ENCODE assay signal across 10 cellular contexts in genomic region chrX:30831082-30831481, GRCh38. TPM values are rescaled to one million over a fixed set of nuclear protein-coding genes. Genes with fewer than 3 reads are reported as not detected.
A peak's percentile ranks its signal among the peaks of the same experiment; 100 is the strongest.
DNase-seq lines count a peak whose midpoint lies in the region; ATAC-seq, FAIRE-seq and TF ChIP-seq lines count a peak whose summit lies in the region.
"Had no signal": no experiment of that assay in that cellular context is flagged by ENCODE, and none has a peak within 500 bp of the region (broad histone marks: within the 10 kb centered on the region; RNA-seq: fewer than 3 reads in every experiment).

No MANE protein-coding gene starts in this region.

- no peak overlapping the region for H3K27ac Mint-ChIP-seq in progenitor cell of endocrine pancreas
- no peak overlapping the region for H3K27ac Mint-ChIP-seq in chondrocyte (ENCODE audit: unreplicated experiment)

- peak; percentile 81 for FAIRE-seq in GM19239 (lab: Jason Lieb, UNC)

- H3K4me3 Mint-ChIP-seq in progenitor cell of endocrine pancreas (ENCODE audit: low read depth) (no peak overlapping the region), chondrocyte (ENCODE audit: unreplicated experiment) (no peak overlapping the region)

- no peaks in the 10 kb centered on the region for H3K4me1 Mint-ChIP-seq in progenitor cell of endocrine pancreas (ENCODE audit: low read depth)
- no peaks in the 10 kb centered on the region for H3K4me1 Mint-ChIP-seq in chondrocyte (ENCODE audit: low read depth)

- H3K27me3 Mint-ChIP-seq in progenitor cell of endocrine pancreas (no peaks in the 10 kb centered on the region), chondrocyte (ENCODE audit: low read depth) (no peaks in the 10 kb centered on the region)

- no peak for DNase-seq in GM19239 (ENCODE audit: insufficient read length, low spot score)
- DNase-seq in activated T-cell treated with anti-CD3 and anti-CD28 coated beads, Interleukin-2, amount 50 U/mL, for 48 hours: peak; percentile 46 to 53
- peak; percentile 57 for DNase-seq in stimulated activated CD4-positive, alpha-beta T cell treated with anti-CD3 and anti-CD28 coated beads, Interleukin-15, amount 100 ng/mL, for 24 hours
- DNase-seq in C1 segment of cervical spinal cord (lab: John Stamatoyannopoulos, UW): no peak
- no peak for DNase-seq in progenitor cell of endocrine pancreas (ENCODE audit: low spot score, unreplicated experiment)
- no peak for DNase-seq in anterior cingulate cortex (lab: John Stamatoyannopoulos, UW)
- DNase-seq in chondrocyte (ENCODE audit: low spot score): no peak
- DNase-seq: GM23248, Kasumi-1 had no signal

- peaks cover 16% of the 10 kb centered on the region for H3K36me3 Mint-ChIP-seq in progenitor cell of endocrine pancreas (ENCODE audit: insufficient read depth)
- peaks cover 3% of the 10 kb centered on the region for H3K36me3 Mint-ChIP-seq in chondrocyte (ENCODE audit: low read depth)

- no peaks in the 10 kb centered on the region for H3K9me3 Mint-ChIP-seq in progenitor cell of endocrine pancreas (ENCODE audit: low read depth)
- H3K9me3 Mint-ChIP-seq in chondrocyte (ENCODE audit: low read depth): no peaks in the 10 kb centered on the region

- TF ChIP-seq CTCF in progenitor cell of endocrine pancreas (IDR thresholded peaks at IDR 0.05; ENCODE audit: unreplicated experiment) (no peak), chondrocyte (IDR thresholded peaks at IDR 0.05) (no peak)

- ATAC-seq in HG02943 (IDR thresholded peaks at IDR 0.05; ENCODE audit: low read depth, unreplicated experiment): peak; percentile 89

RNA-seq across cellular contexts. Expression of gene TAB3, which starts 58.0 kb away (rescaled TPM):
- total RNA-seq in progenitor cell of endocrine pancreas (39.1 and 42.9 TPM in 2 replicates), chondrocyte (9.2 to 10.5 TPM (median 9.8 TPM) in 3 replicates)

Comparison
In these comparisons a context has a peak if more than half of its experiments do, and no peak if none do; other contexts are left out.
1. DNase-seq: peak in activated T-cell treated with anti-CD3 and anti-CD28 coated beads, Interleukin-2, amount 50 U/mL, for 48 hours (2 of 2) and stimulated activated CD4-positive, alpha-beta T cell treated with anti-CD3 and anti-CD28 coated beads, Interleukin-15, amount 100 ng/mL, for 24 hours (single experiment); none in GM19239 (single experiment), C1 segment of cervical spinal cord (0 of 14), progenitor cell of endocrine pancreas (single experiment), anterior cingulate cortex (0 of 58) and chondrocyte (single experiment).